Comparison of ENCODE assay signal across 1 cellular context in the genomic region with DNA sequence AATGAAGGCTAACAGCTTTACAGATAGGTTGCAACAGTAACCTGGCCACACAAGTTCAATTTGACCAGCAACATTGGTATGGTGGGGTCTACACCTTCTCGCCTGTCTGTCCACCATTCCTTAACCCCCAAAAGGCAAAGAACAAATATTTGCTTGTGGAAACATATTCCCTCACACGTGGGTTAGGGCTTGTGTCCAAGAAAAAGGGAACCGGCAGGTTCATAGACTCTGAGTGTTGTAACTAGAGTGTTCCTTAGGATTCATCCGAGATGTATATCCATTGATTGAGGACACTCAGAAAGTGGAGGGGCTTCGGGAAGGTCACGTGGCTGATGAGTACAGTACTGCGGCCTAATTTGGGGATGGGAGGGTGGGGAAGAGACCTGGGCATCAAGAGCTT.
TF ChIP-seq lines count a peak whose summit lies in the region.

No MANE protein-coding gene starts in this region.

TF ChIP-seq in SK-N-SH treated with all-trans-retinoic acid at 6 μM for 48 hours, 23 proteins besides CTCF, POLR2A, EP300 and RAD21 (continued from another document):
- TF ChIP-seq, protein P1, sequence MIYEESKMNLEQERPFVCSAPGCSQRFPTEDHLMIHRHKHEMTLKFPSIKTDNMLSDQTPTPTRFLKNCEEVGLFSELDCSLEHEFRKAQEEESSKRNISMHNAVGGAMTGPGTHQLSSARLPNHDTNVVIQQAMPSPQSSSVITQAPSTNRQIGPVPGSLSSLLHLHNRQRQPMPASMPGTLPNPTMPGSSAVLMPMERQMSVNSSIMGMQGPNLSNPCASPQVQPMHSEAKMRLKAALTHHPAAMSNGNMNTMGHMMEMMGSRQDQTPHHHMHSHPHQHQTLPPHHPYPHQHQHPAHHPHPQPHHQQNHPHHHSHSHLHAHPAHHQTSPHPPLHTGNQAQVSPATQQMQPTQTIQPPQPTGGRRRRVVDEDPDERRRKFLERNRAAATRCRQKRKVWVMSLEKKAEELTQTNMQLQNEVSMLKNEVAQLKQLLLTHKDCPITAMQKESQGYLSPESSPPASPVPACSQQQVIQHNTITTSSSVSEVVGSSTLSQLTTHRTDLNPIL (CRISPR knock-in tag; IDR thresholded peaks at IDR 0.05; ENCODE audit: low read depth) = no peak
- no peak for TF ChIP-seq TOX (CRISPR knock-in tag; IDR thresholded peaks at IDR 0.05; ENCODE audit: borderline replicate concordance)
- no peak for TF ChIP-seq GLIS3 (CRISPR knock-in tag; IDR thresholded peaks at IDR 0.05)
- TF ChIP-seq, protein P2, sequence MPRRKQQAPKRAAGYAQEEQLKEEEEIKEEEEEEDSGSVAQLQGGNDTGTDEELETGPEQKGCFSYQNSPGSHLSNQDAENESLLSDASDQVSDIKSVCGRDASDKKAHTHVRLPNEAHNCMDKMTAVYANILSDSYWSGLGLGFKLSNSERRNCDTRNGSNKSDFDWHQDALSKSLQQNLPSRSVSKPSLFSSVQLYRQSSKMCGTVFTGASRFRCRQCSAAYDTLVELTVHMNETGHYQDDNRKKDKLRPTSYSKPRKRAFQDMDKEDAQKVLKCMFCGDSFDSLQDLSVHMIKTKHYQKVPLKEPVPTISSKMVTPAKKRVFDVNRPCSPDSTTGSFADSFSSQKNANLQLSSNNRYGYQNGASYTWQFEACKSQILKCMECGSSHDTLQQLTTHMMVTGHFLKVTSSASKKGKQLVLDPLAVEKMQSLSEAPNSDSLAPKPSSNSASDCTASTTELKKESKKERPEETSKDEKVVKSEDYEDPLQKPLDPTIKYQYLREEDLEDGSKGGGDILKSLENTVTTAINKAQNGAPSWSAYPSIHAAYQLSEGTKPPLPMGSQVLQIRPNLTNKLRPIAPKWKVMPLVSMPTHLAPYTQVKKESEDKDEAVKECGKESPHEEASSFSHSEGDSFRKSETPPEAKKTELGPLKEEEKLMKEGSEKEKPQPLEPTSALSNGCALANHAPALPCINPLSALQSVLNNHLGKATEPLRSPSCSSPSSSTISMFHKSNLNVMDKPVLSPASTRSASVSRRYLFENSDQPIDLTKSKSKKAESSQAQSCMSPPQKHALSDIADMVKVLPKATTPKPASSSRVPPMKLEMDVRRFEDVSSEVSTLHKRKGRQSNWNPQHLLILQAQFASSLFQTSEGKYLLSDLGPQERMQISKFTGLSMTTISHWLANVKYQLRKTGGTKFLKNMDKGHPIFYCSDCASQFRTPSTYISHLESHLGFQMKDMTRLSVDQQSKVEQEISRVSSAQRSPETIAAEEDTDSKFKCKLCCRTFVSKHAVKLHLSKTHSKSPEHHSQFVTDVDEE (CRISPR knock-in tag; IDR thresholded peaks at IDR 0.05) = no peak
- TF ChIP-seq, protein P3, sequence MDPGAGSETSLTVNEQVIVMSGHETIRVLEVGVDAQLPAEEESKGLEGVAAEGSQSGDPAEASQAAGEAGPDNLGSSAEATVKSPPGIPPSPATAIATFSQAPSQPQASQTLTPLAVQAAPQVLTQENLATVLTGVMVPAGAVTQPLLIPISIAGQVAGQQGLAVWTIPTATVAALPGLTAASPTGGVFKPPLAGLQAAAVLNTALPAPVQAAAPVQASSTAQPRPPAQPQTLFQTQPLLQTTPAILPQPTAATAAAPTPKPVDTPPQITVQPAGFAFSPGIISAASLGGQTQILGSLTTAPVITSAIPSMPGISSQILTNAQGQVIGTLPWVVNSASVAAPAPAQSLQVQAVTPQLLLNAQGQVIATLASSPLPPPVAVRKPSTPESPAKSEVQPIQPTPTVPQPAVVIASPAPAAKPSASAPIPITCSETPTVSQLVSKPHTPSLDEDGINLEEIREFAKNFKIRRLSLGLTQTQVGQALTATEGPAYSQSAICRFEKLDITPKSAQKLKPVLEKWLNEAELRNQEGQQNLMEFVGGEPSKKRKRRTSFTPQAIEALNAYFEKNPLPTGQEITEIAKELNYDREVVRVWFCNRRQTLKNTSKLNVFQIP (CRISPR knock-in tag; IDR thresholded peaks at IDR 0.05; ENCODE audit: borderline replicate concordance, low read depth) = no peak
